Comparison of ENCODE assay signal across 1 cellular context in genomic region chr9:98045234-98046160, GRCh38.
TF ChIP-seq lines count a peak whose summit lies in the region.

No MANE protein-coding gene starts in this region.

TF ChIP-seq in liver, 16 proteins besides CTCF, POLR2A, EP300 and RAD21 (continued from another document):
- no peak for TF ChIP-seq ZBTB33 (IDR thresholded peaks at IDR 0.05)
